Comparison of ENCODE assay signal across 8 cellular contexts in genomic region chr1:206803221-206803730, GRCh38. TPM values are rescaled to one million over a fixed set of nuclear protein-coding genes. Genes with fewer than 3 reads are reported as not detected.
A peak's percentile ranks its signal among the peaks of the same experiment; 100 is the strongest.
DNase-seq lines count a peak whose midpoint lies in the region; ATAC-seq and TF ChIP-seq lines count a peak whose summit lies in the region.

No MANE protein-coding gene starts in this region.

- H3K27me3 ChIP-seq in Peyer's patch (no peaks in the 10 kb centered on the region), tibial nerve (peaks cover 0 to 4% of the 10 kb centered on the region in 2 donors)

- H3K4me3 ChIP-seq in Peyer's patch (no peak overlapping the region), tibial nerve (no peak overlapping the region)

- peak overlapping the region; percentile 51 for H3K4me3 Mint-ChIP-seq in activated naive CD4-positive, alpha-beta T cell treated with anti-CD3 and anti-CD28 coated beads, Interleukin-2, amount 50 U/mL, for 24 hours

- H3K27ac Mint-ChIP-seq in activated naive CD4-positive, alpha-beta T cell treated with anti-CD3 and anti-CD28 coated beads, Interleukin-2, amount 50 U/mL, for 24 hours: peak overlapping the region; percentile 84

- H3K36me3 Mint-ChIP-seq in activated naive CD4-positive, alpha-beta T cell treated with anti-CD3 and anti-CD28 coated beads, Interleukin-2, amount 50 U/mL, for 24 hours: no peaks in the 10 kb centered on the region

- DNase-seq in ELF-1 (ENCODE audit: low read depth, low spot score) (peak; percentile 49), Peyer's patch (peak in 2 of 3 donors; percentile 85 to 90), tibial nerve (ENCODE audit: low spot score in 2 of 2) (no peak), caudate nucleus (lab: John Stamatoyannopoulos, UW) (no peak), NCI-H510A (lab: John Stamatoyannopoulos, UW) (no peak)
- peak; percentile 34 to 36 for DNase-seq in stimulated activated CD8-positive, alpha-beta memory T cell treated with anti-CD3 and anti-CD28 coated beads, Interleukin-7, amount 100 ng/mL, for 1 hour (ENCODE audit: low read depth in 2 of 2)

- no peaks in the 10 kb centered on the region for H3K27me3 Mint-ChIP-seq in activated naive CD4-positive, alpha-beta T cell treated with anti-CD3 and anti-CD28 coated beads, Interleukin-2, amount 50 U/mL, for 24 hours

- H3K9me3 ChIP-seq in Peyer's patch: no peaks in the 10 kb centered on the region
- H3K9me3 ChIP-seq in tibial nerve: no peaks in the 10 kb centered on the region

- peaks cover 6% of the 10 kb centered on the region for H3K9me3 Mint-ChIP-seq in activated naive CD4-positive, alpha-beta T cell treated with anti-CD3 and anti-CD28 coated beads, Interleukin-2, amount 50 U/mL, for 24 hours

- no peak for TF ChIP-seq CTCF in Peyer's patch (IDR thresholded peaks at IDR 0.05)
- no peak for TF ChIP-seq CTCF in tibial nerve (IDR thresholded peaks at IDR 0.05)

- peak; percentile 94 for ATAC-seq in GM21737 (IDR thresholded peaks at IDR 0.05; ENCODE audit: unreplicated experiment)

- peaks cover 0 to 7% (median 4%) of the 10 kb centered on the region in 4 donors for H3K4me1 ChIP-seq in Peyer's patch
- no peaks in the 10 kb centered on the region for H3K4me1 ChIP-seq in tibial nerve

- H3K36me3 ChIP-seq in Peyer's patch (no peaks in the 10 kb centered on the region), tibial nerve (no peaks in the 10 kb centered on the region)

- H3K27ac ChIP-seq in Peyer's patch (peak overlapping the region; percentile 73 to 81 (median 78)), tibial nerve (peak overlapping the region in 1 of 4 donors; percentile 47), caudate nucleus (ENCODE audit: low read depth, low read length) (no peak overlapping the region)

- peak in 1 of 2 donors; percentile 28 for TF ChIP-seq POLR2A in Peyer's patch (IDR thresholded peaks at IDR 0.05)
- TF ChIP-seq POLR2A in tibial nerve (IDR thresholded peaks at IDR 0.05): no peak

- no peak for TF ChIP-seq EP300 in tibial nerve (IDR thresholded peaks at IDR 0.05)

- peaks cover 81% of the 10 kb centered on the region for H3K4me1 Mint-ChIP-seq in activated naive CD4-positive, alpha-beta T cell treated with anti-CD3 and anti-CD28 coated beads, Interleukin-2, amount 50 U/mL, for 24 hours

- WGBS in tibial nerve, 2 donors: 72 to 73% methylated on average over 8 of the region's 8 CpGs

RNA-seq across cellular contexts. Expression of gene IL10, which starts 31.0 kb away (rescaled TPM):
- total RNA-seq in Peyer's patch (1 to 10 TPM in 1 of 4 donors, under 1 TPM in 1, not detected in 2; 0.85 to 2.0 TPM), tibial nerve (1 to 10 TPM in 2 of 4 donors, under 1 TPM in 1, not detected in 1; 0.78 to 4.8 (median 1.1) TPM)

RNA-seq across cellular contexts. Expression of gene IL19, which starts 32.7 kb away (rescaled TPM):
- not detected for total RNA-seq in Peyer's patch
- total RNA-seq in tibial nerve: not detected

Comparison
In these comparisons a context has a peak if more than half of its experiments do, and no peak if none do; other contexts are left out.
1. DNase-seq: peak in ELF-1 (single experiment), Peyer's patch (2 of 3) and stimulated activated CD8-positive, alpha-beta memory T cell treated with anti-CD3 and anti-CD28 coated beads, Interleukin-7, amount 100 ng/mL, for 1 hour (2 of 2); none in tibial nerve (0 of 2), caudate nucleus (0 of 61) and NCI-H510A (single experiment).